In genomic region chr18:70235478-70235877, GRCh38 we compare ENCODE assay signal across 22 cellular contexts.
"Had no signal": no experiment of that assay in that cellular context is flagged by ENCODE, and none has a peak within 500 bp of the region (broad histone marks: within the 10 kb centered on the region; RNA-seq: fewer than 3 reads in every experiment).

No MANE protein-coding gene starts in this region.

- ATAC-seq: activated CD8-positive, alpha-beta memory T cell treated with anti-CD3 and anti-CD28 coated beads, Interleukin-2, amount 10 ng/mL, durations not matched to agents 7 days and 5 days; activated CD8-positive, alpha-beta T cell treated with anti-CD3 and anti-CD28 coated beads for 36 hours; left lobe of liver had no signal

- H3K27ac Mint-ChIP-seq: activated CD4-positive, alpha-beta T cell treated with anti-CD3 and anti-CD28 coated beads, Interleukin-2, amount 10 ng/mL, durations not matched to agents 7 days and 5 days; activated CD8-positive, alpha-beta memory T cell treated with anti-CD3 and anti-CD28 coated beads, Interleukin-2, amount 10 ng/mL, durations not matched to agents 7 days and 5 days; activated CD8-positive, alpha-beta T cell treated with anti-CD3 and anti-CD28 coated beads for 36 hours; activated naive CD4-positive, alpha-beta T cell treated with anti-CD3 and anti-CD28 coated beads, Interleukin-2, amount 10 ng/mL, durations not matched to agents 7 days and 5 days; immature natural killer cell; nephron progenitor cell; T-helper 1 cell treated with Interleukin-12 subunit alpha and Interleukin-12 subunit beta and Interleukin-4 antibody, amounts not matched to agents 30 μg/mL and 1 μg/mL, for 36 hours had no signal

- H3K79me2 ChIP-seq: parathyroid adenoma had no signal

- H3K4me1 ChIP-seq: parathyroid adenoma, spleen, tibial artery, uterus had no signal

- H2AFZ ChIP-seq: parathyroid adenoma had no signal

- DNase-seq: activated CD4-positive, alpha-beta T cell treated with anti-CD3 and anti-CD28 coated beads, Interleukin-2, amount 10 ng/mL, durations not matched to agents 7 days and 5 days; activated CD8-positive, alpha-beta memory T cell treated with anti-CD3 and anti-CD28 coated beads, Interleukin-2, amount 10 ng/mL, durations not matched to agents 7 days and 5 days; activated CD8-positive, alpha-beta T cell treated with anti-CD3 and anti-CD28 coated beads for 36 hours; activated effector memory CD4-positive, alpha-beta T cell treated with anti-CD3 and anti-CD28 coated beads, Interleukin-2, amount 50 U/mL, for 16 hours; activated naive CD4-positive, alpha-beta T cell treated with anti-CD3 and anti-CD28 coated beads, Interleukin-2, amount 10 ng/mL, durations not matched to agents 7 days and 5 days; activated T-cell treated with anti-CD3 and anti-CD28 coated beads for 4 hours; amygdala; effector CD4-positive, alpha-beta T cell; erythroblast; foreskin fibroblast; immature natural killer cell; mammary epithelial cell; nephron progenitor cell; nucleus accumbens; spleen; stimulated activated CD4-positive, alpha-beta T cell treated with anti-CD3 and anti-CD28 coated beads, Interleukin-4, amount 100 ng/mL, for 1 hour; stimulated activated naive CD4-positive, alpha-beta T cell treated with Interleukin-2 at 50 U/mL for 16 hours; tibial artery; uterus had no signal

- H3K27me3 ChIP-seq: tibial artery, uterus had no signal

- H3K4me1 Mint-ChIP-seq: activated CD4-positive, alpha-beta T cell treated with anti-CD3 and anti-CD28 coated beads, Interleukin-2, amount 10 ng/mL, durations not matched to agents 7 days and 5 days; activated naive CD4-positive, alpha-beta T cell treated with anti-CD3 and anti-CD28 coated beads, Interleukin-2, amount 10 ng/mL, durations not matched to agents 7 days and 5 days; immature natural killer cell had no signal

- H3K4me3 ChIP-seq: spleen, tibial artery, uterus had no signal

- H3K9me3 Mint-ChIP-seq: activated CD4-positive, alpha-beta T cell treated with anti-CD3 and anti-CD28 coated beads, Interleukin-2, amount 10 ng/mL, durations not matched to agents 7 days and 5 days; activated CD8-positive, alpha-beta T cell treated with anti-CD3 and anti-CD28 coated beads for 36 hours; activated naive CD4-positive, alpha-beta T cell treated with anti-CD3 and anti-CD28 coated beads, Interleukin-2, amount 10 ng/mL, durations not matched to agents 7 days and 5 days; T-helper 1 cell treated with Interleukin-12 subunit alpha and Interleukin-12 subunit beta and Interleukin-4 antibody, amounts not matched to agents 30 μg/mL and 1 μg/mL, for 36 hours had no signal

- H3K36me3 Mint-ChIP-seq: activated CD8-positive, alpha-beta memory T cell treated with anti-CD3 and anti-CD28 coated beads, Interleukin-2, amount 10 ng/mL, durations not matched to agents 7 days and 5 days; activated naive CD4-positive, alpha-beta T cell treated with anti-CD3 and anti-CD28 coated beads, Interleukin-2, amount 10 ng/mL, durations not matched to agents 7 days and 5 days; immature natural killer cell had no signal

- H3K27ac ChIP-seq: parathyroid adenoma, spleen, tibial artery had no signal

- H3K4me3 Mint-ChIP-seq: activated CD4-positive, alpha-beta T cell treated with anti-CD3 and anti-CD28 coated beads, Interleukin-2, amount 10 ng/mL, durations not matched to agents 7 days and 5 days; activated CD8-positive, alpha-beta memory T cell treated with anti-CD3 and anti-CD28 coated beads, Interleukin-2, amount 10 ng/mL, durations not matched to agents 7 days and 5 days; activated CD8-positive, alpha-beta T cell treated with anti-CD3 and anti-CD28 coated beads for 36 hours; activated naive CD4-positive, alpha-beta T cell treated with anti-CD3 and anti-CD28 coated beads, Interleukin-2, amount 10 ng/mL, durations not matched to agents 7 days and 5 days; immature natural killer cell; nephron progenitor cell; T-helper 1 cell treated with Interleukin-12 subunit alpha and Interleukin-12 subunit beta and Interleukin-4 antibody, amounts not matched to agents 30 μg/mL and 1 μg/mL, for 36 hours had no signal

- H3K36me3 ChIP-seq: spleen, tibial artery, uterus had no signal

- H3K9ac ChIP-seq: parathyroid adenoma had no signal

- H3K9me3 ChIP-seq: spleen, uterus had no signal
